Comparison of ENCODE assay signal across 8 cellular contexts in genomic region chrX:66728818-66729271, GRCh38.
DNase-seq lines count a peak whose midpoint lies in the region; ATAC-seq and TF ChIP-seq lines count a peak whose summit lies in the region.

No MANE protein-coding gene starts in this region.

- no peaks in the 10 kb centered on the region for H3K9me3 Mint-ChIP-seq in activated CD4-positive, alpha-beta T cell treated with anti-CD3 and anti-CD28 coated beads, Interleukin-2, amount 10 ng/mL, durations not matched to agents 24 days and 14 days

- peak overlapping the region; percentile 44 for H3K4me3 ChIP-seq in lung

- no peaks in the 10 kb centered on the region for H3K36me3 Mint-ChIP-seq in activated CD4-positive, alpha-beta T cell treated with anti-CD3 and anti-CD28 coated beads, Interleukin-2, amount 10 ng/mL, durations not matched to agents 24 days and 14 days (ENCODE audit: low read depth)

- in situ Hi-C loops in G401 (cut with HindIII; ENCODE audit: low sequenced_read_pairs): no loop called here

- WGBS in lung, 2 donors: 1 to 22% methylated on average over 21 of the region's 21 CpGs

- ATAC-seq in lung (ENCODE audit: insufficient read depth, low FRiP score): peak; percentile 78

- peaks cover 0 to 2% of the 10 kb centered on the region in 2 donors for H3K9me3 ChIP-seq in lung (ENCODE audit: control insufficient read depth in 2 of 2, insufficient read depth in 1 of 2, low read length in 1 of 2)

- no peaks in the 10 kb centered on the region for H3K36me3 ChIP-seq in lung (ENCODE audit: control insufficient read depth in 2 of 2, insufficient read depth in 2 of 2, low read length in 2 of 2)

- H3K27ac Mint-ChIP-seq in activated CD4-positive, alpha-beta T cell treated with anti-CD3 and anti-CD28 coated beads, Interleukin-2, amount 10 ng/mL, durations not matched to agents 24 days and 14 days: peak overlapping the region; percentile 88

- peak overlapping the region in 1 of 2 donors; percentile 6 for H3K27ac ChIP-seq in lung (ENCODE audit: low read depth in 1 of 2, low read length in 1 of 2)

- no peaks in the 10 kb centered on the region for H3K27me3 Mint-ChIP-seq in activated CD4-positive, alpha-beta T cell treated with anti-CD3 and anti-CD28 coated beads, Interleukin-2, amount 10 ng/mL, durations not matched to agents 24 days and 14 days

- H3K4me1 ChIP-seq in lung (ENCODE audit: control insufficient read depth in 2 of 2, insufficient read depth in 2 of 2, low read length in 2 of 2): no peaks in the 10 kb centered on the region

- H3K4me3 Mint-ChIP-seq in activated CD4-positive, alpha-beta T cell treated with anti-CD3 and anti-CD28 coated beads, Interleukin-2, amount 10 ng/mL, durations not matched to agents 24 days and 14 days: peak overlapping the region; percentile 95

- H3K27me3 ChIP-seq in lung (ENCODE audit: control insufficient read depth, insufficient read depth): peaks cover 3% of the 10 kb centered on the region

- intact Hi-C loops in activated CD4-positive, alpha-beta T cell treated with anti-CD3 and anti-CD28 coated beads, Interleukin-2, amount 10 ng/mL, durations not matched to agents 24 days and 14 days (cut with micrococcal nuclease): loop anchor here (1.0 to 10.0 kb wide), 3 partner anchors 528 to 1147 kb away; no protein-coding TSS in a partner anchor

- DNase-seq in G401 (ENCODE audit: low spot score) (peak; percentile 37), GOT3 (lab: John Stamatoyannopoulos, UW) (peak; percentile 6), NAMALWA (ENCODE audit: low spot score) (peak; percentile 35), dermis microvascular lymphatic vessel endothelial cell (ENCODE audit: low read depth in 2 of 2) (peak; percentile 24 to 50), lung (ENCODE audit: low spot score) (peak; percentile 44), NCI-H2107 treated with DMSO at 0.1 percent for 48 hours (lab: John Stamatoyannopoulos, UW; ENCODE audit: unreplicated experiment) (no peak)
- DNase-seq in activated CD4-positive, alpha-beta T cell treated with anti-CD3 and anti-CD28 coated beads, Interleukin-2, amount 10 ng/mL, durations not matched to agents 24 days and 14 days: peak; percentile 84
- DNase-seq in stimulated activated CD4-positive, alpha-beta T cell treated with anti-CD3 and anti-CD28 coated beads, TNF-alpha, amount 100 ng/mL, for 24 hours (ENCODE audit: low read depth in 3 of 3): peak; percentile 11 to 34 (median 30)

- no peaks in the 10 kb centered on the region for H3K4me1 Mint-ChIP-seq in activated CD4-positive, alpha-beta T cell treated with anti-CD3 and anti-CD28 coated beads, Interleukin-2, amount 10 ng/mL, durations not matched to agents 24 days and 14 days

- TF ChIP-seq CTCF in lung (IDR thresholded peaks at IDR 0.05; ENCODE audit: control extremely low read depth, extremely low read depth): peak; percentile 17
